Comparison of ENCODE assay signal across 27 cellular contexts in the genomic region with DNA sequence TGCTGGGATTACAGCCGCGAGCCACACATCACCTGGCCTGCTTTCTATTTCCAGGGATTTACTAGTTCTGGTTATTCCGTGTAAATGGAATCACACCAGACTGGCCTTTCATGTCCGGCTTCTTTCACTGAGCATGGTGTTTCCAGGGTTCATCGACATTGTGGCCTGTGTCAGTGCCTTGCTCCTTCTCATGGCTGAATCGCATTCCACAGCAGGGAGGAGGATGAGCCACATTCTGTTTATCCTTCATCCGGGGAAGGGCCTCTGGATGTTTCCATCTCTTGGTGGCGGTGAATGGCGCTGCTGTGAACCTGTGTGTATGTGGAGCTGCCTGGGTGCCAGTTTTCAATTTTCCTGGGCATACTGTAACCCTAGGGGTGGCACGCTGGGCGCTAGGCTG. TPM values are rescaled to one million over a fixed set of nuclear protein-coding genes. Genes with fewer than 3 reads are reported as not detected.
A peak's percentile ranks its signal among the peaks of the same experiment; 100 is the strongest.
DNase-seq lines count a peak whose midpoint lies in the region; ATAC-seq and TF ChIP-seq lines count a peak whose summit lies in the region.
"Had no signal": no experiment of that assay in that cellular context is flagged by ENCODE, and none has a peak within 500 bp of the region (broad histone marks: within the 10 kb centered on the region; RNA-seq: fewer than 3 reads in every experiment).

No MANE protein-coding gene starts in this region.

- 60% methylated on average over 9 of the region's 11 CpGs for WGBS in right lobe of liver (ENCODE audit: insufficient coverage, low coverage, low lambda C conversion rate, missing lambda C conversion rate)
- WGBS in sigmoid colon, 2 donors, result 41 to 66% methylated on average over 11 of the region's 11 CpGs

- no peaks in the 10 kb centered on the region for H3K36me3 ChIP-seq in right lobe of liver
- no peaks in the 10 kb centered on the region for H3K36me3 ChIP-seq in sigmoid colon
- H3K36me3 ChIP-seq: transverse colon had no signal

- intact Hi-C loops in right lobe of liver (cut with DNase I), result no loop called here
- intact Hi-C loops in sigmoid colon (cut with DNase I), result no loop called here

- no peaks in the 10 kb centered on the region for H3K9me3 ChIP-seq in right lobe of liver
- H3K9me3 ChIP-seq in sigmoid colon, result no peaks in the 10 kb centered on the region
- H3K9me3 ChIP-seq: transverse colon had no signal

- no peak overlapping the region for H3K4me3 ChIP-seq in right lobe of liver
- no peak overlapping the region for H3K4me3 ChIP-seq in sigmoid colon
- H3K4me3 ChIP-seq: PC-9, transverse colon had no signal

- TF ChIP-seq POLR2A in right lobe of liver (IDR thresholded peaks at IDR 0.05), result no peak
- no peak for TF ChIP-seq POLR2A in sigmoid colon (IDR thresholded peaks at IDR 0.05)

- H3K27me3 ChIP-seq in right lobe of liver (no peaks in the 10 kb centered on the region), sigmoid colon (peaks cover 0 to 9% (median 0%) of the 10 kb centered on the region in 3 donors)

- H3K4me1 ChIP-seq in right lobe of liver, result peaks cover 0 to 84% (median 21%) of the 10 kb centered on the region in 4 donors
- H3K4me1 ChIP-seq in sigmoid colon, result peaks cover 0 to 14% (median 5%) of the 10 kb centered on the region in 4 donors

- TF ChIP-seq EP300 in sigmoid colon (IDR thresholded peaks at IDR 0.05), result no peak

- H3K27ac ChIP-seq in right lobe of liver (peak overlapping the region; percentile 30 to 100 (median 57)), sigmoid colon (no peak overlapping the region)
- H3K27ac ChIP-seq: PC-9 had no signal

- no peak for TF ChIP-seq CTCF in right lobe of liver (IDR thresholded peaks at IDR 0.05)
- no peak for TF ChIP-seq CTCF in sigmoid colon (IDR thresholded peaks at IDR 0.05)

- ATAC-seq in right lobe of liver, result no peak
- ATAC-seq in HG03439 (IDR thresholded peaks at IDR 0.05; ENCODE audit: unreplicated experiment), result no peak
- no peak for ATAC-seq in GM19324 (IDR thresholded peaks at IDR 0.05; ENCODE audit: low FRiP score, unreplicated experiment)
- no peak for ATAC-seq in GM19395 (IDR thresholded peaks at IDR 0.05; ENCODE audit: unreplicated experiment)
- ATAC-seq in HG03139 (IDR thresholded peaks at IDR 0.05; ENCODE audit: unreplicated experiment), result no peak
- ATAC-seq: activated CD8-positive, alpha-beta memory T cell treated with anti-CD3 and anti-CD28 coated beads, Interleukin-2, amount 10 ng/mL, durations not matched to agents 7 days and 5 days had no signal

- DNase-seq in EH (ENCODE audit: low read depth) (peak; percentile 34), amniotic epithelial cell (ENCODE audit: low read depth) (peak; percentile 10), right lobe of liver (peak in 2 of 3 donors; percentile 31 to 47), sigmoid colon (peak; percentile 27)
- DNase-seq: activated CD4-positive, alpha-beta T cell treated with anti-CD3 and anti-CD28 coated beads, Interleukin-2, amount 50 U/mL, for 1 hour; activated CD8-positive, alpha-beta memory T cell treated with anti-CD3 and anti-CD28 coated beads, Interleukin-2, amount 10 ng/mL, durations not matched to agents 7 days and 5 days; activated naive CD4-positive, alpha-beta T cell treated with Interleukin-2 at 50 U/mL for 16 hours; activated T-cell treated with anti-CD3 and anti-CD28 coated beads, Interleukin-2, amount 50 U/mL, for 48 hours; COR-L47; effector memory CD4-positive, alpha-beta T cell; NCI-H510A treated with DMSO at 0.1 percent for 48 hours; NK-92 treated with Interleukin-12 subunit alpha and Interleukin-12 subunit beta, amount 100 ng/mL, for 24 hours; nucleus accumbens; PC-9; SHP77 treated with DMSO at 0.1 percent for 48 hours; small intestine; stimulated activated CD4-positive, alpha-beta T cell treated with anti-CD3 and anti-CD28 coated beads, Interleukin-2, amount 100 ng/mL, for 24 hours; T1000; transverse colon had no signal

RNA-seq across cellular contexts. Expression of gene RNU6ATAC, which starts 58.7 kb away (rescaled TPM):
- total RNA-seq in right lobe of liver (10 to 100 TPM in 4 of 6 experiments, not detected in 2; 17.4 to 91.1 (median 42.6) TPM), sigmoid colon (not detected)
- polyA plus RNA-seq in sigmoid colon, result not detected
- total RNA-seq: myocyte, pulmonary artery endothelial cell, transverse colon had no signal
- polyA plus RNA-seq: adipose tissue, BJ, small intestine had no signal

Comparison
In these comparisons a context has a peak if more than half of its experiments do, and no peak if none do; other contexts are left out.
1. H3K27ac ChIP-seq: peak in right lobe of liver (3 of 3); none in sigmoid colon (0 of 4).
2. Peak in every context shown above with its lines, with median percentiles within 50 percentile points of each other: DNase-seq.